In the genomic region with DNA sequence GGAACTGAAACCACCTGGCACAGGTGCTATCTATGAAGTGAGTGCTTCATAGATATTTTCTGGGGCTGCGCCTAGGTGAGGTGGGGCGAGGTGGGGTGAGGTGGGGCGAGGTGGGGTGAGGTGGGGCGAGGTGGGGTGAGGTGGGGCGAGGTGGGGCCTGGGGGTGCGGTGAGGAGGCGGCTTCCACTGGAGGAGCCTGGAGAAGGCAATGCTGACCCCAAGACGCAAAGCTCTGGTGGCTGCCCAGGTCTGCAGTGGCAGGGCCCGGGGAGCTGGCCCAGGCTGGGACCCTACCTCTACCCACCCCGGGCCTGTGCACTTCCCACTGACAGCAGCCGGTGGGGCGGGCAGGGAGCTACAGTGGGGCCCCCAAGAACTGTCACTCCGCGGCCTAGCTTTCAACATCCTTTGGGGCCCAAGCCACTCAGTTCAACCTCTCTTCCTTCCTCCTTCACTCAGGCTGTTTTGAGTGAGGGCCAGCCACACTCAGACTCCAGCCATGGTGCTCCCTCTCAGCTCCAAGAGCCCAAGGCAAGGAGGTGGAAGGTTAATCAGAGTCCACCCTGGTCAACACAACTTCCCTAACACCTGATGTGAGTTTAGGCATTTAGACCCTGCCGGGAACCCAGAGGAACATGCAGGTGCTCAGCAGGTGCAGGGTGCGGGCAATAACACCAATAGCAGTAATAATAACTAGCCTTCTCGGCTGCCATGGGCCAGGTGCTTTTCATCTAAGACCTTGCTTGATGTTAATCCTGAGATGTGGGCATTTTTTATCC, we compare ENCODE assay signal across 9 cellular contexts.
DNase-seq lines count a peak whose midpoint lies in the region; ATAC-seq and TF ChIP-seq lines count a peak whose summit lies in the region.
"Had no signal": no experiment of that assay in that cellular context is flagged by ENCODE, and none has a peak within 500 bp of the region (broad histone marks: within the 10 kb centered on the region; RNA-seq: fewer than 3 reads in every experiment).

No MANE protein-coding gene starts in this region.

- no peaks in the 10 kb centered on the region for H3K9me3 Mint-ChIP-seq in CD4-positive, alpha-beta T cell
- H3K9me3 Mint-ChIP-seq in activated naive CD4-positive, alpha-beta T cell treated with anti-CD3 and anti-CD28 coated beads, Interleukin-2, amount 50 U/mL, for 72 hours, result no peaks in the 10 kb centered on the region

- POLR2A ChIA-PET in CD4-positive, alpha-beta T cell (lab: Charles Lee), result interaction anchor here (1.1 to 32.8 kb wide), 12 partner anchors 9 to 100 kb away, joined by 3 to 1478 read pairs (median 6); partner anchors contain the start of gene ZFP36L2

- peaks cover 96% of the 10 kb centered on the region for H3K4me1 Mint-ChIP-seq in CD4-positive, alpha-beta T cell (ENCODE audit: low read depth)

- CTCF ChIA-PET in CD4-positive, alpha-beta T cell (lab: Charles Lee), result interaction anchor here (0.7 to 15.6 kb wide), 2 partner anchors 37 to 91 kb away, joined by 3 to 303 read pairs; partner anchors contain the start of gene ZFP36L2

- no peak for TF ChIP-seq CTCF in CD4-positive, alpha-beta T cell (IDR thresholded peaks at IDR 0.05)
- TF ChIP-seq CTCF in GM20000 (IDR thresholded peaks at IDR 0.05; ENCODE audit: extremely low read depth, missing control alignments), result no peak

- H3K4me3 ChIP-seq in mucosa of rectum (ENCODE audit: low read length in 2 of 2), result peak overlapping the region in 1 of 2 donors; percentile 26
- H3K4me3 ChIP-seq: psoas muscle had no signal

- H3K27me3 Mint-ChIP-seq in CD4-positive, alpha-beta T cell, result no peaks in the 10 kb centered on the region

- peak overlapping the region; percentile 54 for H3K4me3 Mint-ChIP-seq in CD4-positive, alpha-beta T cell

- H3K9me3 ChIP-seq in CD4-positive, alpha-beta T cell (ENCODE audit: control insufficient read depth, low read length), result no peaks in the 10 kb centered on the region
- H3K9me3 ChIP-seq in mucosa of rectum (ENCODE audit: control insufficient read depth in 2 of 2, low read length in 2 of 2), result no peaks in the 10 kb centered on the region
- H3K9me3 ChIP-seq: psoas muscle had no signal

- peak overlapping the region; percentile 8 to 68 for H3K9ac ChIP-seq in mucosa of rectum (ENCODE audit: low read depth in 1 of 2, low read length in 2 of 2)

- H3K4me1 ChIP-seq in mucosa of rectum (ENCODE audit: control insufficient read depth in 2 of 2, insufficient read depth in 2 of 2, low read length in 2 of 2), result peaks cover 71% of the 10 kb centered on the region in 2 donors

- no peak for DNase-seq in CD4-positive, alpha-beta T cell
- peak; percentile 81 for DNase-seq in MV-4-11 (lab: John Stamatoyannopoulos, UW)
- DNase-seq in activated naive CD4-positive, alpha-beta T cell treated with anti-CD3 and anti-CD28 coated beads, Interleukin-2, amount 50 U/mL, for 72 hours (ENCODE audit: low spot score in 2 of 2), result no peak
- DNase-seq in activated CD4-positive, CD25-positive, alpha-beta regulatory T cell treated with anti-CD3 and anti-CD28 coated beads, Interleukin-2, amount 50 U/mL, for 72 hours, result no peak
- no peak for DNase-seq in GM20000 (ENCODE audit: low spot score)
- no peak for DNase-seq in SHP77 (lab: John Stamatoyannopoulos, UW)
- DNase-seq: psoas muscle had no signal

- H3K27ac Mint-ChIP-seq in CD4-positive, alpha-beta T cell, result peak overlapping the region; percentile 99
- H3K27ac Mint-ChIP-seq in activated naive CD4-positive, alpha-beta T cell treated with anti-CD3 and anti-CD28 coated beads, Interleukin-2, amount 50 U/mL, for 72 hours, result peak overlapping the region; percentile 37 to 70

- H3K27ac ChIP-seq in CD4-positive, alpha-beta T cell (ENCODE audit: low read depth, low read length), result peak overlapping the region; percentile 96
- H3K27ac ChIP-seq in mucosa of rectum (ENCODE audit: low read depth in 2 of 2, low read length in 2 of 2), result peak overlapping the region; percentile 83 to 89

- intact Hi-C loops in CD4-positive, alpha-beta T cell (cut with DNase I, micrococcal nuclease), result loop anchor here in 1 of 2 experiments (5.0 kb wide), 1 partner anchor 350 kb away; no protein-coding TSS in a partner anchor

- no peak for ATAC-seq in CD4-positive, alpha-beta T cell (ENCODE audit: poor library complexity)
- ATAC-seq in activated naive CD4-positive, alpha-beta T cell treated with anti-CD3 and anti-CD28 coated beads, Interleukin-2, amount 50 U/mL, for 72 hours, result no peak
- ATAC-seq in HG02763 (IDR thresholded peaks at IDR 0.05; ENCODE audit: unreplicated experiment), result no peak
- ATAC-seq: psoas muscle had no signal

- H3K36me3 Mint-ChIP-seq in CD4-positive, alpha-beta T cell (ENCODE audit: low read depth), result no peaks in the 10 kb centered on the region
- peaks cover 0 to 8% of the 10 kb centered on the region in 2 donors for H3K36me3 Mint-ChIP-seq in activated naive CD4-positive, alpha-beta T cell treated with anti-CD3 and anti-CD28 coated beads, Interleukin-2, amount 50 U/mL, for 72 hours

- H3K27me3 ChIP-seq in CD4-positive, alpha-beta T cell (ENCODE audit: control insufficient read depth, insufficient read depth, low read length), result no peaks in the 10 kb centered on the region
- no peaks in the 10 kb centered on the region for H3K27me3 ChIP-seq in mucosa of rectum (ENCODE audit: control insufficient read depth in 2 of 2, insufficient read depth in 2 of 2, low read length in 2 of 2)

- H3K36me3 ChIP-seq in mucosa of rectum (ENCODE audit: control insufficient read depth in 2 of 2, insufficient read depth in 2 of 2, low read length in 2 of 2), result no peaks in the 10 kb centered on the region
